Comparison of ENCODE assay signal across 8 cellular contexts in genomic region chr10:50101139-50101582, GRCh38. TPM values are rescaled to one million over a fixed set of nuclear protein-coding genes. Genes with fewer than 3 reads are reported as not detected.
DNase-seq lines count a peak whose midpoint lies in the region; ATAC-seq, FAIRE-seq and TF ChIP-seq lines count a peak whose summit lies in the region.
"Not testable (repeated sequence)": the region's sequence is repeated elsewhere in the genome, so short reads cannot be mapped to it uniquely, and the experiment has no call there.

No MANE protein-coding gene starts in this region.

- not testable (repeated sequence) for H3K9me1 ChIP-seq in K562 (ENCODE audit: control insufficient read depth, insufficient read depth, low read length)

- H3K4me1 Mint-ChIP-seq in glutamatergic neuron (ENCODE audit: low read depth, unreplicated experiment); stimulated activated effector memory CD8-positive, alpha-beta T cell treated with anti-CD3 and anti-CD28 coated beads, Interleukin-12 subunit alpha, Interleukin-12 subunit beta, amount 100 ng/mL, for 72 hours: not testable (repeated sequence)

- not testable (repeated sequence) for H3K9me2 ChIP-seq in PC-9 (ENCODE audit: insufficient read depth)

- not testable (repeated sequence) for H2AFZ ChIP-seq in PC-9; K562 (ENCODE audit: low read depth, low read length)

- not testable (repeated sequence) for TF ChIP-seq EP300 in K562 (IDR thresholded peaks at IDR 0.05; ENCODE audit: low read length)

- DNase-seq in COLO829 (ENCODE audit: low spot score) (peak; percentile 0), HPDE6-E6E7 (ENCODE audit: extremely low spot score) (peak; percentile 0), K562 (ENCODE audit: extremely low read depth in 1 of 4, low spot score in 3 of 4) (peak in 2 of 4 experiments; percentile 2 to 7)
- DNase-seq in PC-9; glutamatergic neuron; right atrium auricular region (ENCODE audit: low spot score); lower lobe of right lung; stimulated activated effector memory CD8-positive, alpha-beta T cell treated with anti-CD3 and anti-CD28 coated beads, Interleukin-12 subunit alpha, Interleukin-12 subunit beta, amount 100 ng/mL, for 72 hours (ENCODE audit: low spot score in 2 of 2): not testable (repeated sequence)

- peak overlapping the region; percentile 90 for H3K27ac Mint-ChIP-seq in glutamatergic neuron (ENCODE audit: unreplicated experiment)
- H3K27ac Mint-ChIP-seq in stimulated activated effector memory CD8-positive, alpha-beta T cell treated with anti-CD3 and anti-CD28 coated beads, Interleukin-12 subunit alpha, Interleukin-12 subunit beta, amount 100 ng/mL, for 72 hours, result peak overlapping the region; percentile 69

- not testable (repeated sequence) for FAIRE-seq in K562 (lab: Jason Lieb, UNC)

- H3K27ac ChIP-seq in PC-9; K562 (ENCODE audit: extremely low read depth, low read depth, low read length); lower lobe of right lung: not testable (repeated sequence)
- peak overlapping the region; percentile 32 to 76 for H3K27ac ChIP-seq in right atrium auricular region

- POLR2A ChIA-PET in PC-9 (lab: Charles Lee; ENCODE audit: unreplicated experiment); K562 (lab: Yijun Ruan, JAX): not testable (repeated sequence)

- H3K27me3 Mint-ChIP-seq in glutamatergic neuron (ENCODE audit: unreplicated experiment), result not testable (repeated sequence)

- H3K9ac ChIP-seq in K562 (ENCODE audit: insufficient read depth in 1 of 2, low read depth in 2 of 2, low read length in 2 of 2), result not testable (repeated sequence)

- H3K9me3 Mint-ChIP-seq in glutamatergic neuron (ENCODE audit: unreplicated experiment); stimulated activated effector memory CD8-positive, alpha-beta T cell treated with anti-CD3 and anti-CD28 coated beads, Interleukin-12 subunit alpha, Interleukin-12 subunit beta, amount 100 ng/mL, for 72 hours: not testable (repeated sequence)

- H3K4me3 Mint-ChIP-seq in glutamatergic neuron (ENCODE audit: unreplicated experiment); stimulated activated effector memory CD8-positive, alpha-beta T cell treated with anti-CD3 and anti-CD28 coated beads, Interleukin-12 subunit alpha, Interleukin-12 subunit beta, amount 100 ng/mL, for 72 hours: not testable (repeated sequence)

- not testable (repeated sequence) for H3K36me3 ChIP-seq in PC-9 (ENCODE audit: low read depth); K562 (ENCODE audit: control insufficient read depth, insufficient read depth, low read length)
- H3K36me3 ChIP-seq in right atrium auricular region, result peaks cover 16% of the 10 kb centered on the region
- peaks cover 32% of the 10 kb centered on the region for H3K36me3 ChIP-seq in lower lobe of right lung

- not testable (repeated sequence) for TF ChIP-seq RAD21 in K562 (CRISPR knock-in tag; conservative IDR thresholded peaks at IDR 0.05 in 1 of 2, IDR thresholded peaks at IDR 0.05 in 1 of 2)

- not testable (repeated sequence) for H3K4me2 ChIP-seq in PC-9; K562 (ENCODE audit: insufficient read depth, low read length)

- H3F3A ChIP-seq in PC-9 (ENCODE audit: insufficient read depth, low read depth), result not testable (repeated sequence)

- TF ChIP-seq POLR2A in K562 (conservative IDR thresholded peaks at IDR 0.05), result not testable (repeated sequence)

- intact Hi-C loops in PC-9 (cut with micrococcal nuclease; ENCODE audit: unreplicated experiment); K562 (cut with micrococcal nuclease); lower lobe of right lung (cut with DNase I): not testable (repeated sequence)

- TSS peak; percentile 13 for BruUV-seq in PC-9 (replicated peaks; lab: Mats Ljungman, UMichigan)
- TSS peak; percentile 31 for BruUV-seq in K562 (replicated peaks; lab: Mats Ljungman, UMichigan)

- H4K20me1 ChIP-seq in PC-9 (ENCODE audit: insufficient read depth); K562 (replicated peaks; ENCODE audit: control insufficient read depth, insufficient read depth, low read length): not testable (repeated sequence)

- not testable (repeated sequence) for H3K4me3 ChIP-seq in PC-9, K562, right atrium auricular region, lower lobe of right lung

- in situ Hi-C loops in K562 (cut with MboI), result not testable (repeated sequence)

- not testable (repeated sequence) for TF ChIP-seq CTCF in PC-9 (conservative IDR thresholded peaks at IDR 0.05); K562 (IDR thresholded peaks at IDR 0.05 in 2 of 3, conservative IDR thresholded peaks at IDR 0.05 in 1 of 3; ENCODE audit: insufficient read depth in 2 of 3, low read depth in 1 of 3, low read length in 3 of 3); glutamatergic neuron (IDR thresholded peaks at IDR 0.05; ENCODE audit: partially characterized antibody, unreplicated experiment); right atrium auricular region (IDR thresholded peaks at IDR 0.05); lower lobe of right lung (IDR thresholded peaks at IDR 0.05)

- H3K4me1 ChIP-seq in PC-9 (replicated peaks; ENCODE audit: insufficient read depth); K562 (replicated peaks in 1 of 2; ENCODE audit: control insufficient read depth in 2 of 2, insufficient read depth in 2 of 2, low read length in 2 of 2); right atrium auricular region; lower lobe of right lung: not testable (repeated sequence)

- 68% methylated on average over 8 of the region's 9 CpGs for WGBS in K562 (ENCODE audit: insufficient coverage, low coverage, missing lambda C conversion rate)

- not testable (repeated sequence) for H3K9me3 ChIP-seq in PC-9 (ENCODE audit: insufficient read depth, low read depth); K562 (replicated peaks; ENCODE audit: control insufficient read depth, insufficient read depth, low read depth, low read length); right atrium auricular region; lower lobe of right lung

- H3K79me2 ChIP-seq in PC-9 (ENCODE audit: low read depth); K562 (ENCODE audit: control insufficient read depth, insufficient read depth, low read length): not testable (repeated sequence)

- CTCF ChIA-PET in PC-9 (lab: Charles Lee); K562 (lab: Yijun Ruan, JAX; ENCODE audit: low intra/inter-chr PET ratio): not testable (repeated sequence)

- H3K36me3 Mint-ChIP-seq in glutamatergic neuron (ENCODE audit: unreplicated experiment), result not testable (repeated sequence)
- peaks cover 37% of the 10 kb centered on the region for H3K36me3 Mint-ChIP-seq in stimulated activated effector memory CD8-positive, alpha-beta T cell treated with anti-CD3 and anti-CD28 coated beads, Interleukin-12 subunit alpha, Interleukin-12 subunit beta, amount 100 ng/mL, for 72 hours

- not testable (repeated sequence) for ATAC-seq in K562; stimulated activated effector memory CD8-positive, alpha-beta T cell treated with anti-CD3 and anti-CD28 coated beads, Interleukin-12 subunit alpha, Interleukin-12 subunit beta, amount 100 ng/mL, for 72 hours
- ATAC-seq in lower lobe of right lung, result peak; percentile 46 to 50

- H3K27me3 ChIP-seq in PC-9 (ENCODE audit: insufficient read depth, low read depth); K562 (ENCODE audit: control insufficient read depth in 2 of 2, insufficient read depth in 2 of 2, low read length in 2 of 2); right atrium auricular region; lower lobe of right lung (ENCODE audit: low read depth): not testable (repeated sequence)

RNA-seq across cellular contexts. Expression of gene WASHC2A, which starts 33.4 kb away (rescaled TPM):
- total RNA-seq in PC-9 (2021) (26.9 and 42.6 TPM in 2 replicates), K562 (2014; rRNA removed) (23.8 and 26.3 TPM in 2 replicates), K562 (2014; rRNA removed; fragmentation: Illumina TruSeq; extraction: Trizol) (32.2 and 39.0 TPM in 2 replicates), K562 (2015; rRNA removed; fragmentation: Illumina TruSeq; extraction: Trizol) (42.2 and 43.8 TPM in 2 replicates), K562 (2021) (24.8 and 28.8 TPM in 2 replicates), glutamatergic neuron (ENCODE audit: unreplicated experiment) (58.5 TPM), right atrium auricular region (100 to 1,000 TPM in 1 of 2 donors, 10 to 100 TPM in 1; 78.9 to 183 TPM), lower lobe of right lung (59.6 TPM)
- total RNA-seq in K562 (2011; cell fraction: chromatin; rRNA removed; ENCODE audit: low replicate concordance), result 33.8 and 86.0 TPM in 2 replicates
- 14.0 and 18.6 TPM in 2 replicates for total RNA-seq in K562 (2011; cell fraction: nucleolus; rRNA removed)
- total RNA-seq in K562 (2011; cell fraction: nucleoplasm; rRNA removed), result 23.9 and 31.2 TPM in 2 replicates
- polyA plus RNA-seq in K562 (2011; rRNA removed) (20.8 and 28.7 TPM in 2 replicates), K562 (2014; fragmentation: Illumina TruSeq; extraction: Trizol) (29.6 and 33.8 TPM in 2 replicates), K562 (2014; fragmentation: Nextera tagmentation; extraction: Ambion mirVana) (1 to 10 TPM; 4.7 to 5.6 TPM), K562 (2014; rRNA removed) (19.1 and 19.3 TPM in 2 replicates)
- polyA plus RNA-seq in K562 (2011; cell fraction: cytosol; rRNA removed), result 7.6 and 8.2 TPM in 2 replicates
- polyA plus RNA-seq in K562 (2011; cell fraction: nucleus; rRNA removed), result 36.1 and 39.9 TPM in 2 replicates
- polyA plus RNA-seq in K562 (2012), result 19.7 and 22.8 TPM in 2 replicates
- 53.6 and 73.9 TPM in 2 replicates for polyA minus RNA-seq in K562 (2011; rRNA and poly(A)+ RNA removed)
- 15.3 and 16.4 TPM in 2 replicates for polyA minus RNA-seq in K562 (2011; cell fraction: cytosol; rRNA and poly(A)+ RNA removed)
- 13.2 and 25.4 TPM in 2 replicates for polyA minus RNA-seq in K562 (2011; cell fraction: nucleus; rRNA and poly(A)+ RNA removed)
